In the genomic region with DNA sequence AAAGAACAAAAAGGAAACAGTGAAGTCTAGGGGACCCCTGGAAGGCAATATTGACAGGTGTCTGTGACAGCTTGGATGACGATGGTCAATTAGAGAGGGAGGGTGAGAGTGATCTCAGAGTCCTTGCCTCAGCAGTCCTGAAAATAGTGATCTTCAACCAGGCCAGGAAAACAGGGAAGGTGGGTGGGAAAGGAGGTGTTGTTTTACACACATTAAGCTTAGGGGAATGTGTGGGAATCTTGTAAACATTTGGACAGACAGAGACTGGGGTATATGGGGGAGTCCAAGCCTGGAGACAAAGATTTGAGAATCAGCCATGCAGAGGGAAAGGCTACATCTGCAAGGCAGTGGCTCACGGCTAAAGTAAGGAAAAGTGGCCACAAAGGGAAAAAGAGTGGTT, we compare ENCODE assay signal across 17 cellular contexts. TPM values are rescaled to one million over a fixed set of nuclear protein-coding genes. Genes with fewer than 3 reads are reported as not detected.
DNase-seq lines count a peak whose midpoint lies in the region; ATAC-seq, FAIRE-seq and TF ChIP-seq lines count a peak whose summit lies in the region.
"Had no signal": no experiment of that assay in that cellular context is flagged by ENCODE, and none has a peak within 500 bp of the region (broad histone marks: within the 10 kb centered on the region; RNA-seq: fewer than 3 reads in every experiment).

No MANE protein-coding gene starts in this region.

- no peaks in the 10 kb centered on the region for H3K9me2 ChIP-seq in GM23338 (ENCODE audit: insufficient read depth)

- H3F3A ChIP-seq in GM23338 (replicated peaks; ENCODE audit: low read depth), result no peaks in the 10 kb centered on the region

- H3K9ac ChIP-seq in K562 (ENCODE audit: insufficient read depth in 1 of 2, low read depth in 2 of 2, low read length in 2 of 2), result no peak overlapping the region

- H3K9me3 ChIP-seq in HEK293 (ENCODE audit: control insufficient read depth, insufficient read depth, low read depth, low read length), result no peaks in the 10 kb centered on the region
- no peaks in the 10 kb centered on the region for H3K9me3 ChIP-seq in K562 (replicated peaks; ENCODE audit: control insufficient read depth, insufficient read depth, low read depth, low read length)
- no peaks in the 10 kb centered on the region for H3K9me3 ChIP-seq in lower lobe of right lung
- H3K9me3 ChIP-seq in CD8-positive, alpha-beta T cell (ENCODE audit: low read length), result no peaks in the 10 kb centered on the region
- H3K9me3 ChIP-seq: A549, BE2C had no signal

- no peaks in the 10 kb centered on the region for H3K27me3 Mint-ChIP-seq in nephron progenitor cell (ENCODE audit: low read depth, poor library complexity)
- peaks cover 8% of the 10 kb centered on the region for H3K27me3 Mint-ChIP-seq in type B pancreatic cell
- H3K27me3 Mint-ChIP-seq in CD8-positive, alpha-beta T cell (ENCODE audit: low read depth), result peaks cover 28% of the 10 kb centered on the region
- H3K27me3 Mint-ChIP-seq in GM23338 (ENCODE audit: insufficient read depth, low read depth, poor library complexity), result peaks cover 2% of the 10 kb centered on the region

- peak overlapping the region; percentile 90 for H3K27ac Mint-ChIP-seq in nephron progenitor cell
- peak overlapping the region; percentile 16 for H3K27ac Mint-ChIP-seq in type B pancreatic cell
- H3K27ac Mint-ChIP-seq in CD8-positive, alpha-beta T cell, result no peak overlapping the region
- H3K27ac Mint-ChIP-seq in GM23338, result no peak overlapping the region
- H3K27ac Mint-ChIP-seq: CD4-positive, alpha-beta memory T cell had no signal

- CTCF ChIA-PET in HEK293 (lab: Yijun Ruan, JAX), result interaction anchor here (0.6 kb wide), 1 partner anchor 1089 kb away, joined by 3 read pairs; no protein-coding TSS in a partner anchor
- CTCF ChIA-PET in K562 (lab: Yijun Ruan, JAX; ENCODE audit: low intra/inter-chr PET ratio), result no interaction called here
- CTCF ChIA-PET in CD8-positive, alpha-beta T cell (lab: Charles Lee), result no interaction called here

- H3K4me1 Mint-ChIP-seq in nephron progenitor cell (peaks cover 18% of the 10 kb centered on the region), type B pancreatic cell (ENCODE audit: unreplicated experiment) (peaks cover 19% of the 10 kb centered on the region), GM23338 (no peaks in the 10 kb centered on the region)
- no peaks in the 10 kb centered on the region for H3K4me1 Mint-ChIP-seq in CD8-positive, alpha-beta T cell (ENCODE audit: low read depth)

- no peaks in the 10 kb centered on the region for H3K9me3 Mint-ChIP-seq in nephron progenitor cell
- no peaks in the 10 kb centered on the region for H3K9me3 Mint-ChIP-seq in type B pancreatic cell
- H3K9me3 Mint-ChIP-seq in CD8-positive, alpha-beta T cell, result peaks cover 3% of the 10 kb centered on the region
- H3K9me3 Mint-ChIP-seq in GM23338, result no peaks in the 10 kb centered on the region

- no peak for TF ChIP-seq EP300 in K562 (IDR thresholded peaks at IDR 0.05; ENCODE audit: low read length)

- DNase-seq in K562 (ENCODE audit: extremely low read depth in 1 of 4, low spot score in 3 of 4) (no peak), nephron progenitor cell (no peak), type B pancreatic cell (ENCODE audit: extremely low spot score, unreplicated experiment) (no peak), lower lobe of right lung (no peak), GM23338 (ENCODE audit: low spot score) (no peak)
- DNase-seq in CD8-positive, alpha-beta T cell, result no peak
- DNase-seq: BE2C; CD4-positive, alpha-beta memory T cell; COR-L47; GF-D8; KBM-7 had no signal

- in situ Hi-C loops in K562 (cut with MboI), result no loop called here

- H3K36me3 ChIP-seq in HEK293 (ENCODE audit: control insufficient read depth in 2 of 2, insufficient read depth in 1 of 2, low read length in 2 of 2), result no peaks in the 10 kb centered on the region
- no peaks in the 10 kb centered on the region for H3K36me3 ChIP-seq in K562 (ENCODE audit: control insufficient read depth, insufficient read depth, low read length)
- no peaks in the 10 kb centered on the region for H3K36me3 ChIP-seq in lower lobe of right lung
- no peaks in the 10 kb centered on the region for H3K36me3 ChIP-seq in CD8-positive, alpha-beta T cell (ENCODE audit: insufficient read depth, low read length)
- no peaks in the 10 kb centered on the region for H3K36me3 ChIP-seq in GM23338 (ENCODE audit: insufficient read depth)
- H3K36me3 ChIP-seq: BE2C had no signal

- intact Hi-C loops in K562 (cut with micrococcal nuclease), result no loop called here
- intact Hi-C loops in lower lobe of right lung (cut with DNase I), result no loop called here
- intact Hi-C loops in CD8-positive, alpha-beta T cell (cut with DNase I, micrococcal nuclease), result no loop called here

- POLR2A ChIA-PET in HEK293 (lab: Yijun Ruan, JAX), result interaction anchor here (1.1 kb wide), 1 partner anchor 29 kb away, joined by 3 read pairs; no protein-coding TSS in a partner anchor
- POLR2A ChIA-PET in K562 (lab: Yijun Ruan, JAX), result no interaction called here
- POLR2A ChIA-PET in CD8-positive, alpha-beta T cell (lab: Charles Lee), result no interaction called here

- H3K4me3 Mint-ChIP-seq in nephron progenitor cell (peak overlapping the region; percentile 16), type B pancreatic cell (no peak overlapping the region), GM23338 (no peak overlapping the region)
- H3K4me3 Mint-ChIP-seq in CD8-positive, alpha-beta T cell, result no peak overlapping the region
- H3K4me3 Mint-ChIP-seq: CD4-positive, alpha-beta memory T cell had no signal

- H3K79me2 ChIP-seq in K562 (ENCODE audit: control insufficient read depth, insufficient read depth, low read length), result no peaks in the 10 kb centered on the region
- H3K79me2 ChIP-seq in GM23338 (replicated peaks; ENCODE audit: insufficient read depth), result no peaks in the 10 kb centered on the region

- H4K20me1 ChIP-seq in K562 (replicated peaks; ENCODE audit: control insufficient read depth, insufficient read depth, low read length), result no peaks in the 10 kb centered on the region
- no peaks in the 10 kb centered on the region for H4K20me1 ChIP-seq in GM23338 (replicated peaks; ENCODE audit: insufficient read depth)

- no TSS peak for BruUV-seq in K562 (replicated peaks; lab: Mats Ljungman, UMichigan)

- 5% methylated on average over 2 of the region's 2 CpGs for WGBS in K562 (ENCODE audit: insufficient coverage, low coverage, missing lambda C conversion rate)

- no peaks in the 10 kb centered on the region for H3K4me1 ChIP-seq in HEK293 (ENCODE audit: control insufficient read depth, insufficient read depth, low read length)
- H3K4me1 ChIP-seq in K562 (replicated peaks in 1 of 2; ENCODE audit: control insufficient read depth in 2 of 2, insufficient read depth in 2 of 2, low read length in 2 of 2), result peaks cover 0 to 4% of the 10 kb centered on the region in 2 experiments; a peak in 2 of 5 replicates
- no peaks in the 10 kb centered on the region for H3K4me1 ChIP-seq in lower lobe of right lung
- H3K4me1 ChIP-seq in CD8-positive, alpha-beta T cell (ENCODE audit: insufficient read depth, low read length), result no peaks in the 10 kb centered on the region
- no peaks in the 10 kb centered on the region for H3K4me1 ChIP-seq in GM23338 (ENCODE audit: insufficient read depth)
- H3K4me1 ChIP-seq: BE2C had no signal

- H3K4me3 ChIP-seq in HEK293 (ENCODE audit: low read depth, low read length), result no peak overlapping the region
- H3K4me3 ChIP-seq in K562, result no peak overlapping the region
- no peak overlapping the region for H3K4me3 ChIP-seq in lower lobe of right lung
- no peak overlapping the region for H3K4me3 ChIP-seq in CD8-positive, alpha-beta T cell (ENCODE audit: low read depth, low read length)
- no peak overlapping the region for H3K4me3 ChIP-seq in GM23338
- H3K4me3 ChIP-seq: A549 had no signal

- H3K9me1 ChIP-seq in K562 (ENCODE audit: control insufficient read depth, insufficient read depth, low read length), result no peaks in the 10 kb centered on the region

- peaks cover 10% of the 10 kb centered on the region for H3K36me3 Mint-ChIP-seq in nephron progenitor cell (ENCODE audit: low read depth)
- H3K36me3 Mint-ChIP-seq in type B pancreatic cell, result peaks cover 4% of the 10 kb centered on the region
- H3K36me3 Mint-ChIP-seq in CD8-positive, alpha-beta T cell, result no peaks in the 10 kb centered on the region
- peaks cover 5% of the 10 kb centered on the region; the same call in 1 of the 3 replicates for H3K36me3 Mint-ChIP-seq in GM23338 (ENCODE audit: low read depth)

- no peak for TF ChIP-seq CTCF in HEK293 (tag by site-specific recombination; IDR thresholded peaks at IDR 0.05)
- TF ChIP-seq CTCF in K562 (IDR thresholded peaks at IDR 0.05 in 2 of 3, conservative IDR thresholded peaks at IDR 0.05 in 1 of 3; ENCODE audit: insufficient read depth in 2 of 3, low read depth in 1 of 3, low read length in 3 of 3), result no peak
- no peak for TF ChIP-seq CTCF in nephron progenitor cell (IDR thresholded peaks at IDR 0.05)
- no peak for TF ChIP-seq CTCF in type B pancreatic cell (conservative IDR thresholded peaks at IDR 0.05)
- TF ChIP-seq CTCF in lower lobe of right lung (IDR thresholded peaks at IDR 0.05), result no peak
- TF ChIP-seq CTCF in CD8-positive, alpha-beta T cell (IDR thresholded peaks at IDR 0.05), result no peak
- TF ChIP-seq CTCF in GM23338 (conservative IDR thresholded peaks at IDR 0.05; ENCODE audit: low read depth in 2 of 2), result no peak

- peak overlapping the region; percentile 34 for H3K4me2 ChIP-seq in K562 (ENCODE audit: insufficient read depth, low read length)
- H3K4me2 ChIP-seq in GM23338, result no peak overlapping the region
- H3K4me2 ChIP-seq: A549 had no signal

- no peak for TF ChIP-seq POLR2A in K562 (conservative IDR thresholded peaks at IDR 0.05)

- no peak for ATAC-seq in K562
- no peak for ATAC-seq in lower lobe of right lung
- ATAC-seq in CD8-positive, alpha-beta T cell, result no peak
- ATAC-seq in GM23338, result no peak
- ATAC-seq: A549 had no signal

- TF ChIP-seq RAD21 in K562 (CRISPR knock-in tag; conservative IDR thresholded peaks at IDR 0.05 in 1 of 2, IDR thresholded peaks at IDR 0.05 in 1 of 2), result no peak

- no peak for FAIRE-seq in K562 (lab: Jason Lieb, UNC)
- FAIRE-seq: A549, GM19239, H54, HTR-8/SVneo had no signal

- peaks cover 10 to 19% of the 10 kb centered on the region in 2 experiments for H3K27me3 ChIP-seq in K562 (ENCODE audit: control insufficient read depth in 2 of 2, insufficient read depth in 2 of 2, low read length in 2 of 2)
- H3K27me3 ChIP-seq in lower lobe of right lung (ENCODE audit: low read depth), result peaks cover 5% of the 10 kb centered on the region
- H3K27me3 ChIP-seq in CD8-positive, alpha-beta T cell (ENCODE audit: insufficient read depth, low read length), result no peaks in the 10 kb centered on the region
- H3K27me3 ChIP-seq in GM23338 (ENCODE audit: insufficient read depth), result no peaks in the 10 kb centered on the region
- H3K27me3 ChIP-seq: BE2C had no signal

- H2AFZ ChIP-seq in K562 (ENCODE audit: low read depth, low read length) (peak overlapping the region; percentile 38), GM23338 (no peak overlapping the region)

- H3K27ac ChIP-seq in HEK293 (ENCODE audit: extremely low read depth, low read depth, low read length) (no peak overlapping the region), K562 (ENCODE audit: extremely low read depth, low read depth, low read length) (no peak overlapping the region), lower lobe of right lung (no peak overlapping the region), GM23338 (ENCODE audit: low read depth) (no peak overlapping the region)
- H3K27ac ChIP-seq in CD8-positive, alpha-beta T cell (ENCODE audit: low read depth, low read length), result no peak overlapping the region
- H3K27ac ChIP-seq: C4-2B had no signal

RNA-seq across cellular contexts. Expression of a gene that starts 27.5 kb away (rescaled TPM):
- 53.7 and 58.2 TPM in 2 replicates for total RNA-seq in K562 (2011; cell fraction: chromatin; rRNA removed; ENCODE audit: low replicate concordance)
- total RNA-seq in K562 (2011; cell fraction: nucleolus; rRNA removed), result 22.3 and 25.7 TPM in 2 replicates
- 32.0 and 43.7 TPM in 2 replicates for total RNA-seq in K562 (2011; cell fraction: nucleoplasm; rRNA removed)
- total RNA-seq in K562 (2014; rRNA removed) (28.4 and 32.9 TPM in 2 replicates), K562 (2014; rRNA removed; fragmentation: Illumina TruSeq; extraction: Trizol) (42.1 and 52.6 TPM in 2 replicates), K562 (2015; rRNA removed; fragmentation: Illumina TruSeq; extraction: Trizol) (38.3 and 38.6 TPM in 2 replicates), K562 (2021) (69.2 and 76.9 TPM in 2 replicates), type B pancreatic cell (ENCODE audit: low replicate concordance) (74.6 and 81.6 TPM in 2 replicates), lower lobe of right lung (64.5 TPM)
- polyA plus RNA-seq in K562 (2011; rRNA removed) (87.9 and 109 TPM in 2 replicates), K562 (2014; fragmentation: Illumina TruSeq; extraction: Trizol) (59.9 and 73.2 TPM in 2 replicates), K562 (2014; fragmentation: Nextera tagmentation; extraction: Ambion mirVana) (1 to 10 TPM; 8.4 to 9.1 TPM), K562 (2014; rRNA removed) (26.2 and 44.6 TPM in 2 replicates), GM23338 (2016; fragmentation: Nextera tagmentation; extraction: Ambion mirVana) (14.2 and 17.4 TPM in 2 replicates)
- polyA plus RNA-seq in K562 (2011; cell fraction: cytosol; rRNA removed), result 32.2 and 62.8 TPM in 2 replicates
- polyA plus RNA-seq in K562 (2011; cell fraction: nucleus; rRNA removed), result 31.7 and 55.0 TPM in 2 replicates
- 57.6 and 72.6 TPM in 2 replicates for polyA plus RNA-seq in K562 (2012)
- polyA minus RNA-seq in K562 (2011; rRNA and poly(A)+ RNA removed), result 126 and 138 TPM in 2 replicates
- 34.0 and 62.3 TPM in 2 replicates for polyA minus RNA-seq in K562 (2011; cell fraction: cytosol; rRNA and poly(A)+ RNA removed)
- 17.1 and 38.9 TPM in 2 replicates for polyA minus RNA-seq in K562 (2011; cell fraction: nucleus; rRNA and poly(A)+ RNA removed)
- 10 to 100 TPM; 75.3 to 77.3 TPM for total RNA-seq in CD8-positive, alpha-beta T cell
- total RNA-seq in GM23338 (2014; rRNA removed; shearing (Covaris generic)), result 29.0 and 32.0 TPM in 2 replicates

Comparison
In these comparisons a context has a peak if more than half of its experiments do, and no peak if none do; other contexts are left out.
1. H3K27ac Mint-ChIP-seq: peak in nephron progenitor cell (single experiment) and type B pancreatic cell (single experiment); none in CD8-positive, alpha-beta T cell (single experiment) and GM23338 (single experiment).